14 cellular contexts compared by ENCODE assay signal in genomic region chr10:78316451-78316931, GRCh38.
DNase-seq lines count a peak whose midpoint lies in the region; ATAC-seq and TF ChIP-seq lines count a peak whose summit lies in the region.
"Had no signal": no experiment of that assay in that cellular context is flagged by ENCODE, and none has a peak within 500 bp of the region (broad histone marks: within the 10 kb centered on the region; RNA-seq: fewer than 3 reads in every experiment).

No MANE protein-coding gene starts in this region.

- peak overlapping the region in 8 of 12 donors; percentile 13 to 72 (median 36) for H3K27ac ChIP-seq in heart left ventricle

- TF ChIP-seq POLR2A in heart left ventricle (IDR thresholded peaks at IDR 0.05) (no peak), erythroblast (IDR thresholded peaks at IDR 0.05; ENCODE audit: low read length) (no peak)

- H3K9me3 ChIP-seq in heart left ventricle = peaks cover 0 to 5% (median 0%) of the 10 kb centered on the region in 12 donors

- H3K4me3 ChIP-seq in heart left ventricle = no peak overlapping the region
- H3K4me3 ChIP-seq: GM23338 had no signal

- peak; percentile 67 for ATAC-seq in SK-N-SH treated with all-trans-retinoic acid at 6 μM for 48 hours
- ATAC-seq in heart left ventricle = peak; percentile 51 to 63 (median 57)
- no peak for ATAC-seq in HG03196 (IDR thresholded peaks at IDR 0.05; ENCODE audit: unreplicated experiment)
- ATAC-seq: effector memory CD8-positive, alpha-beta T cell; GM23338 had no signal

- intact Hi-C loops in heart left ventricle (cut with DNase I) = no loop called here

- H3K4me1 ChIP-seq in heart left ventricle = peaks cover 0 to 22% (median 9%) of the 10 kb centered on the region in 12 donors

- DNase-seq in DMS79 treated with DMSO at 0.1 percent for 48 hours (lab: John Stamatoyannopoulos, UW) (peak; percentile 8), heart left ventricle (peak in 2 of 5 donors; percentile 25 to 74), retina (peak; percentile 43), SW480 (ENCODE audit: low spot score) (no peak), NCI-H226 (no peak), erythroblast (lab: John Stamatoyannopoulos, UW) (no peak)
- DNase-seq: activated gamma-delta T cell; CD4-positive, alpha-beta memory T cell; effector memory CD8-positive, alpha-beta T cell; kidney; NCI-H748 treated with DMSO at 0.1 percent for 48 hours had no signal

- no peaks in the 10 kb centered on the region for H3K27me3 ChIP-seq in heart left ventricle

- 20 to 51% (median 42%) methylated on average over 1 of the region's 1 CpG for WGBS in heart left ventricle, 4 donors

- TF ChIP-seq CTCF in heart left ventricle (IDR thresholded peaks at IDR 0.05) = no peak

- no peaks in the 10 kb centered on the region for H3K36me3 ChIP-seq in heart left ventricle

TF ChIP-seq in SK-N-SH treated with all-trans-retinoic acid at 6 μM for 48 hours, 23 proteins besides CTCF, POLR2A, EP300 and RAD21:
- 0 out of 2 replicates have a peak, but pooled peaks have one; percentile 19 for TF ChIP-seq TCF4 (CRISPR knock-in tag; IDR thresholded peaks at IDR 0.05; ENCODE audit: borderline replicate concordance)
- peak; percentile 63; the same call in 1 of the 2 replicates for TF ChIP-seq TSHZ2 (CRISPR knock-in tag; IDR thresholded peaks at IDR 0.05)
- 0 out of 2 replicates have a peak, but pooled peaks have one; percentile 19 for TF ChIP-seq ZFP3 (CRISPR knock-in tag; IDR thresholded peaks at IDR 0.05)
- TF ChIP-seq ISL1 (CRISPR knock-in tag; IDR thresholded peaks at IDR 0.05) = peak; percentile 37; the same call in 1 of the 2 replicates
- TF ChIP-seq GLIS3 (CRISPR knock-in tag; IDR thresholded peaks at IDR 0.05) = 0 out of 2 replicates have a peak, but pooled peaks have one; percentile 7
- no peak for TF ChIP-seq ZNF70 (CRISPR knock-in tag; IDR thresholded peaks at IDR 0.05)
- no peak for TF ChIP-seq ZFP30 (CRISPR knock-in tag; IDR thresholded peaks at IDR 0.05)
- 0 out of 2 replicates have a peak, but pooled peaks have one; percentile 49 for TF ChIP-seq CSDC2 (CRISPR knock-in tag; IDR thresholded peaks at IDR 0.05)
- no peak for TF ChIP-seq TOX (CRISPR knock-in tag; IDR thresholded peaks at IDR 0.05; ENCODE audit: borderline replicate concordance)

Comparison
In these comparisons a context has a peak if more than half of its experiments do, and no peak if none do; other contexts are left out.
1. DNase-seq: peak in DMS79 treated with DMSO at 0.1 percent for 48 hours (single experiment) and retina (single experiment); none in SW480 (single experiment), NCI-H226 (single experiment) and erythroblast (0 of 2).